In the genomic region with DNA sequence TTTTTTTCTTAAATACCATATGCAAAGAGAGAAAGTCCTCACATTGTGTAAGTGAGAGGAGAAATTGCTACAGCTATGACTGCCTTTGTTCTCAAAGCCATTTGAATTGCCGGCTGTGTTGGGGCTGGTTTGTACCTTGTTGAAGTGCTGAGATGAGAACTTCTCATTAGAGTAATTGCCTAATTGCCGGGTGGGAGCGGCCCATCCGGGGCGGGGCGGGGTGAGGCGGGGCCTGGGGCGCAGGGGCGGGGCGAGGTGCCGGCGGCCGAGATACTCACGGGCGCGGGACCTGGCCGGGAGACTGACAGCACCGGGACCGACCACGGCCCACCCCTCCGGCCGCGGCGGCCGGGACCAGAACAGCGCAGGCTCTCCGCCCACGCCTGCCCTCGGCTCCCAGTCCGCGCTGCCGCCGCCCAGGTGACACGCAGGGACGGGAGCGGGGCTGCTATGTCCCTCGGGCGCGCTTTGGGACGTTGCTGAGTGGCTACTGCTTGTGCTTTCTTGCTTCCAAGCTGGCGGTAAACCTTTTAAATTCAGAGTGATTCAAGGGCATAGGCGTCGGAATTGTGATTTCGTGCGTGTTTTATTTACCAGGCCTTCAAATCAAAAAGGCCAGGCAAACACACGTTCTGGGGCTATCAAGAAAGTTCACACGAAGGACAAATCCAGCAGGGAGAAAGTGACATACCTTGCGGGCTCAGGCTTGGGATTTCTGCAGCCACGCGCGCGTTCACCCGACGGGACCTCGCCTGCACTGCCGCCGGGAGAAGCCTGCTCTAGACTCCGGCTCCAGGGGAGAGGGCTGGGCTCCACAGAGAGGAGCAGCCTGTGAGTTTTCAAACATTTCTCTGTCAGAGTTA, we compare ENCODE assay signal across 1 cellular context.
TF ChIP-seq lines count a peak whose summit lies in the region.

No MANE protein-coding gene starts in this region.

TF ChIP-seq in GM12878, 131 proteins besides CTCF, POLR2A, EP300 and RAD21 (continued from another document):
- no peak for TF ChIP-seq POU2F2 (IDR thresholded peaks at IDR 0.05; ENCODE audit: borderline replicate concordance, low read depth, low read length)
- TF ChIP-seq RB1 (IDR thresholded peaks at IDR 0.05; ENCODE audit: borderline replicate concordance) = peak; percentile 42; the same call in 1 of the 2 replicates
- no peak for TF ChIP-seq IRF4 (IDR thresholded peaks at IDR 0.05; ENCODE audit: low read depth, low read length)
- no peak for TF ChIP-seq SIN3A (IDR thresholded peaks at IDR 0.05; ENCODE audit: low read depth, low read length)
- TF ChIP-seq MTA3 (IDR thresholded peaks at IDR 0.05; ENCODE audit: borderline replicate concordance, low read length) = no peak
- TF ChIP-seq PML (IDR thresholded peaks at IDR 0.05; ENCODE audit: low read length) = no peak
- no peak for TF ChIP-seq NFYA (IDR thresholded peaks at IDR 0.05; ENCODE audit: borderline replicate concordance, low read depth, low read length)
- TF ChIP-seq, protein P1, sequence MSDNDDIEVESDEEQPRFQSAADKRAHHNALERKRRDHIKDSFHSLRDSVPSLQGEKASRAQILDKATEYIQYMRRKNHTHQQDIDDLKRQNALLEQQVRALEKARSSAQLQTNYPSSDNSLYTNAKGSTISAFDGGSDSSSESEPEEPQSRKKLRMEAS (IDR thresholded peaks at IDR 0.05; ENCODE audit: low read depth, low read length) = no peak
- no peak for TF ChIP-seq FOXK2 (IDR thresholded peaks at IDR 0.05)
- no peak for TF ChIP-seq SIX5 (IDR thresholded peaks at IDR 0.05; ENCODE audit: low read depth, low read length, severe bottlenecking)
- no peak for TF ChIP-seq ZNF622 (IDR thresholded peaks at IDR 0.05)
- TF ChIP-seq, protein P2, sequence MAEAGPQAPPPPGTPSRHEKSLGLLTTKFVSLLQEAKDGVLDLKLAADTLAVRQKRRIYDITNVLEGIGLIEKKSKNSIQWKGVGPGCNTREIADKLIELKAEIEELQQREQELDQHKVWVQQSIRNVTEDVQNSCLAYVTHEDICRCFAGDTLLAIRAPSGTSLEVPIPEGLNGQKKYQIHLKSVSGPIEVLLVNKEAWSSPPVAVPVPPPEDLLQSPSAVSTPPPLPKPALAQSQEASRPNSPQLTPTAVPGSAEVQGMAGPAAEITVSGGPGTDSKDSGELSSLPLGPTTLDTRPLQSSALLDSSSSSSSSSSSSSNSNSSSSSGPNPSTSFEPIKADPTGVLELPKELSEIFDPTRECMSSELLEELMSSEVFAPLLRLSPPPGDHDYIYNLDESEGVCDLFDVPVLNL (IDR thresholded peaks at IDR 0.05; ENCODE audit: low read depth, low read length) = no peak
- no peak for TF ChIP-seq TCF12 (IDR thresholded peaks at IDR 0.05; ENCODE audit: low read depth, low read length)
- TF ChIP-seq FOXM1 (IDR thresholded peaks at IDR 0.05; ENCODE audit: low read depth, low read length) = no peak
- TF ChIP-seq KLF5 (IDR thresholded peaks at IDR 0.05; ENCODE audit: partially characterized antibody) = no peak
- no peak for TF ChIP-seq EZH2 (IDR thresholded peaks at IDR 0.05; ENCODE audit: borderline replicate concordance, control insufficient read depth, low read depth, low read length)
- no peak for TF ChIP-seq PAX5 (IDR thresholded peaks at IDR 0.05; ENCODE audit: borderline replicate concordance, low read depth, low read length)
- TF ChIP-seq TAF1 (IDR thresholded peaks at IDR 0.05; ENCODE audit: borderline replicate concordance, low read depth, low read length) = no peak
- TF ChIP-seq BHLHE40 (IDR thresholded peaks at IDR 0.05; ENCODE audit: borderline replicate concordance in 1 of 2, low read depth in 2 of 2, low read length in 1 of 2) = peak in 1 of 2 experiments; percentile 60; a peak in 1 of 4 replicates
- TF ChIP-seq SMAD5 (IDR thresholded peaks at IDR 0.05; ENCODE audit: low read depth) = no peak
- TF ChIP-seq EGR1 (IDR thresholded peaks at IDR 0.05; ENCODE audit: borderline replicate concordance in 1 of 2, low read depth in 2 of 2, low read length in 2 of 2) = peak in 1 of 2 experiments; percentile 92; a peak in 2 of 3 replicates
- TF ChIP-seq, protein P3, sequence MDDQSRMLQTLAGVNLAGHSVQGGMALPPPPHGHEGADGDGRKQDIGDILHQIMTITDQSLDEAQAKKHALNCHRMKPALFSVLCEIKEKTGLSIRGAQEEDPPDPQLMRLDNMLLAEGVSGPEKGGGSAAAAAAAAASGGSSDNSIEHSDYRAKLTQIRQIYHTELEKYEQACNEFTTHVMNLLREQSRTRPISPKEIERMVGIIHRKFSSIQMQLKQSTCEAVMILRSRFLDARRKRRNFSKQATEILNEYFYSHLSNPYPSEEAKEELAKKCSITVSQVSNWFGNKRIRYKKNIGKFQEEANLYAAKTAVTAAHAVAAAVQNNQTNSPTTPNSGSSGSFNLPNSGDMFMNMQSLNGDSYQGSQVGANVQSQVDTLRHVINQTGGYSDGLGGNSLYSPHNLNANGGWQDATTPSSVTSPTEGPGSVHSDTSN (IDR thresholded peaks at IDR 0.05; ENCODE audit: insufficient replicate concordance, low read depth, low read length) = peak; percentile 7
- TF ChIP-seq CHD4 (IDR thresholded peaks at IDR 0.05) = no peak
- no peak for TF ChIP-seq HCFC1 (IDR thresholded peaks at IDR 0.05; ENCODE audit: low read length)
- TF ChIP-seq, protein P4, sequence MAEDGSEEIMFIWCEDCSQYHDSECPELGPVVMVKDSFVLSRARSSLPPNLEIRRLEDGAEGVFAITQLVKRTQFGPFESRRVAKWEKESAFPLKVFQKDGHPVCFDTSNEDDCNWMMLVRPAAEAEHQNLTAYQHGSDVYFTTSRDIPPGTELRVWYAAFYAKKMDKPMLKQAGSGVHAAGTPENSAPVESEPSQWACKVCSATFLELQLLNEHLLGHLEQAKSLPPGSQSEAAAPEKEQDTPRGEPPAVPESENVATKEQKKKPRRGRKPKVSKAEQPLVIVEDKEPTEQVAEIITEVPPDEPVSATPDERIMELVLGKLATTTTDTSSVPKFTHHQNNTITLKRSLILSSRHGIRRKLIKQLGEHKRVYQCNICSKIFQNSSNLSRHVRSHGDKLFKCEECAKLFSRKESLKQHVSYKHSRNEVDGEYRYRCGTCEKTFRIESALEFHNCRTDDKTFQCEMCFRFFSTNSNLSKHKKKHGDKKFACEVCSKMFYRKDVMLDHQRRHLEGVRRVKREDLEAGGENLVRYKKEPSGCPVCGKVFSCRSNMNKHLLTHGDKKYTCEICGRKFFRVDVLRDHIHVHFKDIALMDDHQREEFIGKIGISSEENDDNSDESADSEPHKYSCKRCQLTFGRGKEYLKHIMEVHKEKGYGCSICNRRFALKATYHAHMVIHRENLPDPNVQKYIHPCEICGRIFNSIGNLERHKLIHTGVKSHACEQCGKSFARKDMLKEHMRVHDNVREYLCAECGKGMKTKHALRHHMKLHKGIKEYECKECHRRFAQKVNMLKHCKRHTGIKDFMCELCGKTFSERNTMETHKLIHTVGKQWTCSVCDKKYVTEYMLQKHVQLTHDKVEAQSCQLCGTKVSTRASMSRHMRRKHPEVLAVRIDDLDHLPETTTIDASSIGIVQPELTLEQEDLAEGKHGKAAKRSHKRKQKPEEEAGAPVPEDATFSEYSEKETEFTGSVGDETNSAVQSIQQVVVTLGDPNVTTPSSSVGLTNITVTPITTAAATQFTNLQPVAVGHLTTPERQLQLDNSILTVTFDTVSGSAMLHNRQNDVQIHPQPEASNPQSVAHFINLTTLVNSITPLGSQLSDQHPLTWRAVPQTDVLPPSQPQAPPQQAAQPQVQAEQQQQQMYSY (CRISPR knock-in tag; IDR thresholded peaks at IDR 0.05) = no peak
- TF ChIP-seq CBFB (IDR thresholded peaks at IDR 0.05; ENCODE audit: low read depth) = no peak
- TF ChIP-seq NR2C2 (IDR thresholded peaks at IDR 0.05; ENCODE audit: borderline replicate concordance, control insufficient read depth, insufficient read length, low read depth) = no peak
- TF ChIP-seq IKZF1 (conservative IDR thresholded peaks at IDR 0.05) = peak; percentile 42
- TF ChIP-seq, protein P5, sequence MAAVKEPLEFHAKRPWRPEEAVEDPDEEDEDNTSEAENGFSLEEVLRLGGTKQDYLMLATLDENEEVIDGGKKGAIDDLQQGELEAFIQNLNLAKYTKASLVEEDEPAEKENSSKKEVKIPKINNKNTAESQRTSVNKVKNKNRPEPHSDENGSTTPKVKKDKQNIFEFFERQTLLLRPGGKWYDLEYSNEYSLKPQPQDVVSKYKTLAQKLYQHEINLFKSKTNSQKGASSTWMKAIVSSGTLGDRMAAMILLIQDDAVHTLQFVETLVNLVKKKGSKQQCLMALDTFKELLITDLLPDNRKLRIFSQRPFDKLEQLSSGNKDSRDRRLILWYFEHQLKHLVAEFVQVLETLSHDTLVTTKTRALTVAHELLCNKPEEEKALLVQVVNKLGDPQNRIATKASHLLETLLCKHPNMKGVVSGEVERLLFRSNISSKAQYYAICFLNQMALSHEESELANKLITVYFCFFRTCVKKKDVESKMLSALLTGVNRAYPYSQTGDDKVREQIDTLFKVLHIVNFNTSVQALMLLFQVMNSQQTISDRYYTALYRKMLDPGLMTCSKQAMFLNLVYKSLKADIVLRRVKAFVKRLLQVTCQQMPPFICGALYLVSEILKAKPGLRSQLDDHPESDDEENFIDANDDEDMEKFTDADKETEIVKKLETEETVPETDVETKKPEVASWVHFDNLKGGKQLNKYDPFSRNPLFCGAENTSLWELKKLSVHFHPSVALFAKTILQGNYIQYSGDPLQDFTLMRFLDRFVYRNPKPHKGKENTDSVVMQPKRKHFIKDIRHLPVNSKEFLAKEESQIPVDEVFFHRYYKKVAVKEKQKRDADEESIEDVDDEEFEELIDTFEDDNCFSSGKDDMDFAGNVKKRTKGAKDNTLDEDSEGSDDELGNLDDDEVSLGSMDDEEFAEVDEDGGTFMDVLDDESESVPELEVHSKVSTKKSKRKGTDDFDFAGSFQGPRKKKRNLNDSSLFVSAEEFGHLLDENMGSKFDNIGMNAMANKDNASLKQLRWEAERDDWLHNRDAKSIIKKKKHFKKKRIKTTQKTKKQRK (IDR thresholded peaks at IDR 0.05; ENCODE audit: low read depth, low read length) = no peak
- TF ChIP-seq NR2C1 (IDR thresholded peaks at IDR 0.05) = no peak
- TF ChIP-seq, protein P6, sequence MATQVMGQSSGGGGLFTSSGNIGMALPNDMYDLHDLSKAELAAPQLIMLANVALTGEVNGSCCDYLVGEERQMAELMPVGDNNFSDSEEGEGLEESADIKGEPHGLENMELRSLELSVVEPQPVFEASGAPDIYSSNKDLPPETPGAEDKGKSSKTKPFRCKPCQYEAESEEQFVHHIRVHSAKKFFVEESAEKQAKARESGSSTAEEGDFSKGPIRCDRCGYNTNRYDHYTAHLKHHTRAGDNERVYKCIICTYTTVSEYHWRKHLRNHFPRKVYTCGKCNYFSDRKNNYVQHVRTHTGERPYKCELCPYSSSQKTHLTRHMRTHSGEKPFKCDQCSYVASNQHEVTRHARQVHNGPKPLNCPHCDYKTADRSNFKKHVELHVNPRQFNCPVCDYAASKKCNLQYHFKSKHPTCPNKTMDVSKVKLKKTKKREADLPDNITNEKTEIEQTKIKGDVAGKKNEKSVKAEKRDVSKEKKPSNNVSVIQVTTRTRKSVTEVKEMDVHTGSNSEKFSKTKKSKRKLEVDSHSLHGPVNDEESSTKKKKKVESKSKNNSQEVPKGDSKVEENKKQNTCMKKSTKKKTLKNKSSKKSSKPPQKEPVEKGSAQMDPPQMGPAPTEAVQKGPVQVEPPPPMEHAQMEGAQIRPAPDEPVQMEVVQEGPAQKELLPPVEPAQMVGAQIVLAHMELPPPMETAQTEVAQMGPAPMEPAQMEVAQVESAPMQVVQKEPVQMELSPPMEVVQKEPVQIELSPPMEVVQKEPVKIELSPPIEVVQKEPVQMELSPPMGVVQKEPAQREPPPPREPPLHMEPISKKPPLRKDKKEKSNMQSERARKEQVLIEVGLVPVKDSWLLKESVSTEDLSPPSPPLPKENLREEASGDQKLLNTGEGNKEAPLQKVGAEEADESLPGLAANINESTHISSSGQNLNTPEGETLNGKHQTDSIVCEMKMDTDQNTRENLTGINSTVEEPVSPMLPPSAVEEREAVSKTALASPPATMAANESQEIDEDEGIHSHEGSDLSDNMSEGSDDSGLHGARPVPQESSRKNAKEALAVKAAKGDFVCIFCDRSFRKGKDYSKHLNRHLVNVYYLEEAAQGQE (IDR thresholded peaks at IDR 0.05; ENCODE audit: low read depth, low read length) = no peak
- no peak for TF ChIP-seq WRNIP1 (IDR thresholded peaks at IDR 0.05; ENCODE audit: borderline replicate concordance, low read depth, low read length)
- TF ChIP-seq ASH2L (IDR thresholded peaks at IDR 0.05; ENCODE audit: borderline replicate concordance, low read depth) = no peak
- no peak for TF ChIP-seq SREBF1 (IDR thresholded peaks at IDR 0.05; ENCODE audit: low read length)
- peak; percentile 57; the same call in 1 of the 2 replicates for TF ChIP-seq PKNOX1 (IDR thresholded peaks at IDR 0.05)
- no peak for TF ChIP-seq MEF2A (IDR thresholded peaks at IDR 0.05; ENCODE audit: insufficient read depth, low read depth, low read length)
- TF ChIP-seq MYB (IDR thresholded peaks at IDR 0.05; ENCODE audit: borderline replicate concordance, low read depth, low read length) = no peak
